8 cellular contexts compared by ENCODE assay signal in genomic region chr15:64161688-64162477, GRCh38. TPM values are rescaled to one million over a fixed set of nuclear protein-coding genes. Genes with fewer than 3 reads are reported as not detected.
DNase-seq lines count a peak whose midpoint lies in the region; ATAC-seq, FAIRE-seq and TF ChIP-seq lines count a peak whose summit lies in the region.

No MANE protein-coding gene starts in this region.

- DNase-seq in A549 (ENCODE audit: low read depth in 1 of 2, low spot score in 1 of 2): no peak
- no peak for DNase-seq in mammary epithelial cell
- no peak for DNase-seq in mesothelial cell of epicardium (ENCODE audit: low spot score in 2 of 2, unreplicated experiment in 2 of 2)
- no peak for DNase-seq in activated gamma-delta T cell (lab: John Stamatoyannopoulos, UW)
- DNase-seq in activated effector memory CD4-positive, alpha-beta T cell treated with anti-CD3 and anti-CD28 coated beads, Interleukin-2, amount 50 U/mL, for 16 hours: no peak
- no peak for DNase-seq in LoVo (ENCODE audit: low spot score)

- H3K4me3 ChIP-seq in A549: peak overlapping the region; percentile 80
- H3K4me3 ChIP-seq in HUES48 (ENCODE audit: low read depth, low read length): peak overlapping the region; percentile 89
- H3K4me3 ChIP-seq in mammary epithelial cell (replicated peaks in 1 of 3; ENCODE audit: insufficient read depth in 1 of 3, low read depth in 2 of 3, low read length in 3 of 3): peak overlapping the region; percentile 95 to 99 (median 97)

- ATAC-seq in A549: no peak
- ATAC-seq in GM19397 (IDR thresholded peaks at IDR 0.05; ENCODE audit: unreplicated experiment): no peak

- H3K9ac ChIP-seq in HUES48 (ENCODE audit: low read depth, low read length): peak overlapping the region; percentile 86
- peak overlapping the region; percentile 96 for H3K9ac ChIP-seq in mammary epithelial cell (ENCODE audit: insufficient read depth, low read length)

- TF ChIP-seq EP300 in A549 (IDR thresholded peaks at IDR 0.05): no peak

- H3K27me3 ChIP-seq in HUES48 (ENCODE audit: control insufficient read depth, insufficient read depth, low read length) (no peaks in the 10 kb centered on the region), mammary epithelial cell (ENCODE audit: insufficient read depth, low read length) (no peaks in the 10 kb centered on the region)

- TF ChIP-seq RAD21 in A549 (conservative IDR thresholded peaks at IDR 0.05 in 1 of 2, IDR thresholded peaks at IDR 0.05 in 1 of 2): no peak

- in situ Hi-C loops in mammary epithelial cell (cut with MboI; ENCODE audit: low sequenced_read_pairs in 2 of 2): no loop called here

- peak overlapping the region; percentile 78 for H2AFZ ChIP-seq in mammary epithelial cell (ENCODE audit: low read depth, low read length)

- no peaks in the 10 kb centered on the region for H4K20me1 ChIP-seq in mammary epithelial cell (ENCODE audit: insufficient read depth, low read length)

- BruUV-seq in mammary epithelial cell (replicated peaks; lab: Mats Ljungman, UMichigan): TSS peak; percentile 60

- CTCF ChIA-PET in A549 (lab: Yijun Ruan, JAX): interaction anchor here (0.6 to 5.7 kb wide), 9 partner anchors 8 to 552 kb away, joined by 3 to 69 read pairs (median 4); partner anchors contain the start of gene SNX22
- CTCF ChIA-PET in mammary epithelial cell (lab: Charles Lee; ENCODE audit: low non-redundant PET): no interaction called here

- H3K27ac Mint-ChIP-seq in mesothelial cell of epicardium: peak overlapping the region; percentile 87

- whole genome bisulfite sequencing in A549 (ENCODE audit: missing lambda C conversion rate): 27% methylated on average over 12 of the region's 12 CpGs
- 38% methylated on average over 11 of the region's 12 CpGs for WGBS in mammary epithelial cell (ENCODE audit: low coverage, missing lambda C conversion rate)

- dilution Hi-C loops in mammary epithelial cell (cut with HindIII; ENCODE audit: low sequenced_read_pairs): no loop called here

- no peaks in the 10 kb centered on the region for H3K9me3 Mint-ChIP-seq in mesothelial cell of epicardium

- intact Hi-C loops in mammary epithelial cell (cut with micrococcal nuclease): loop anchor here (5.0 kb wide), 2 partner anchors 520 to 565 kb away; no protein-coding TSS in a partner anchor

- peaks cover 51% of the 10 kb centered on the region for H3K79me2 ChIP-seq in mammary epithelial cell (ENCODE audit: insufficient read depth, low read length)

- TF ChIP-seq CTCF in A549 (IDR thresholded peaks at IDR 0.05): no peak
- TF ChIP-seq CTCF in mammary epithelial cell (conservative IDR thresholded peaks at IDR 0.05 in 1 of 2, IDR thresholded peaks at IDR 0.05 in 1 of 2; ENCODE audit: extremely low read depth in 1 of 2, insufficient read depth in 1 of 2, low read depth in 1 of 2, low read length in 2 of 2): no peak
- no peak for TF ChIP-seq CTCF in mesothelial cell of epicardium (IDR thresholded peaks at IDR 0.05; ENCODE audit: unreplicated experiment)

- no peak for TF ChIP-seq POLR2A in A549 (IDR thresholded peaks at IDR 0.05; ENCODE audit: low read length)

- peak overlapping the region; percentile 85 to 92 for H3K27ac ChIP-seq in A549
- peak overlapping the region; percentile 86 for H3K27ac ChIP-seq in HUES48 (ENCODE audit: low read depth, low read length)
- H3K27ac ChIP-seq in mammary epithelial cell (ENCODE audit: insufficient read depth, low read depth, low read length): peak overlapping the region; percentile 75

- no peak for FAIRE-seq in A549 (lab: Jason Lieb, UNC)

- no peaks in the 10 kb centered on the region for H3K27me3 Mint-ChIP-seq in mesothelial cell of epicardium (ENCODE audit: low read depth)

- peaks cover 32% of the 10 kb centered on the region for H3K4me1 ChIP-seq in A549
- peaks cover 16% of the 10 kb centered on the region for H3K4me1 ChIP-seq in HUES48 (ENCODE audit: control insufficient read depth, insufficient read depth, low read length)
- peaks cover 21% of the 10 kb centered on the region for H3K4me1 ChIP-seq in mammary epithelial cell (ENCODE audit: insufficient read depth, low read length)

- H3K9me3 ChIP-seq in A549 (no peaks in the 10 kb centered on the region), HUES48 (ENCODE audit: control insufficient read depth, insufficient read depth, low read length) (no peaks in the 10 kb centered on the region), mammary epithelial cell (replicated peaks; ENCODE audit: insufficient read depth, low read length) (no peaks in the 10 kb centered on the region)

- POLR2A ChIA-PET in A549 (lab: Yijun Ruan, JAX): interaction anchor here (2.3 kb wide), 1 partner anchor 8 kb away, joined by 19 read pairs; no protein-coding TSS in a partner anchor

- H3K4me2 ChIP-seq in A549 (peak overlapping the region; percentile 95), mammary epithelial cell (ENCODE audit: insufficient read depth, low read depth, low read length) (peak overlapping the region; percentile 94)

- H3K4me3 Mint-ChIP-seq in mesothelial cell of epicardium: peak overlapping the region; percentile 88

- H3K36me3 ChIP-seq in HUES48 (ENCODE audit: control insufficient read depth, insufficient read depth, low read length) (peaks cover 40% of the 10 kb centered on the region), mammary epithelial cell (ENCODE audit: insufficient read depth, low read length) (peaks cover 34% of the 10 kb centered on the region)

- H3K36me3 Mint-ChIP-seq in mesothelial cell of epicardium: peaks cover 26% of the 10 kb centered on the region

- peaks cover 26% of the 10 kb centered on the region for H3K4me1 Mint-ChIP-seq in mesothelial cell of epicardium

TF ChIP-seq in A549, 52 proteins besides CTCF, POLR2A, EP300 and RAD21:
- TF ChIP-seq NPAS2 (CRISPR knock-in tag; IDR thresholded peaks at IDR 0.05; ENCODE audit: borderline replicate concordance) (no peak), ZNF302 (CRISPR knock-in tag; IDR thresholded peaks at IDR 0.05) (no peak), HOXA7 (CRISPR knock-in tag; IDR thresholded peaks at IDR 0.05) (peak; percentile 55), ZC3H11A (IDR thresholded peaks at IDR 0.05) (no peak), NR3C1 (IDR thresholded peaks at IDR 0.05) (no peak), MAFK (IDR thresholded peaks at IDR 0.05; ENCODE audit: partially characterized antibody) (no peak)

RNA-seq across cellular contexts. Expression of gene PPIB, which starts 0.9 kb away (rescaled TPM):
- polyA plus RNA-seq in A549 (2011; rRNA removed) (594 and 676 TPM in 2 replicates), A549 (2017; fragmentation: RNase III; extraction: RNeasy Plus Mini Kit Qiagen cat#74134 plus additional on column Dnase treatment) (745 to 807 TPM (median 792 TPM) in 3 replicates), mammary epithelial cell (724 TPM)
- 659 and 774 TPM in 2 replicates for polyA plus RNA-seq in A549 (2012; cell fraction: cytosol; rRNA removed)
- polyA plus RNA-seq in A549 (2012; cell fraction: nucleus; rRNA removed): 436 and 458 TPM in 2 replicates
- polyA minus RNA-seq in A549 (2011; rRNA and poly(A)+ RNA removed): 271 and 314 TPM in 2 replicates
- total RNA-seq in mammary epithelial cell (100 to 1,000 TPM; 360 to 523 TPM), mesothelial cell of epicardium (422 to 430 TPM (median 425 TPM) in 3 replicates)
- 421 TPM for polyA minus RNA-seq in mammary epithelial cell

RNA-seq across cellular contexts. Expression of gene SNX22, which starts 10.4 kb away (rescaled TPM):
- polyA plus RNA-seq in A549 (2011; rRNA removed) (0.22 and 0.41 TPM in 2 replicates), A549 (2017; fragmentation: RNase III; extraction: RNeasy Plus Mini Kit Qiagen cat#74134 plus additional on column Dnase treatment) (0.73 to 1.1 TPM (median 0.91 TPM) in 3 replicates), mammary epithelial cell (0.05 TPM)
- polyA plus RNA-seq in A549 (2012; cell fraction: cytosol; rRNA removed): 0.79 and 1.00 TPM in 2 replicates
- polyA plus RNA-seq in A549 (2012; cell fraction: nucleus; rRNA removed): 2.9 and 3.5 TPM in 2 replicates
- 0.88 and 1.2 TPM in 2 replicates for polyA minus RNA-seq in A549 (2011; rRNA and poly(A)+ RNA removed)
- total RNA-seq in mammary epithelial cell (under 1 TPM; 0.17 to 0.31 TPM), mesothelial cell of epicardium (0.78 to 0.91 TPM (median 0.79 TPM) in 3 replicates)
- not detected for polyA minus RNA-seq in mammary epithelial cell
